Comparison of ENCODE assay signal across 1 cellular context in genomic region chr1:229132706-229133105, GRCh38.
TF ChIP-seq lines count a peak whose summit lies in the region.

No MANE protein-coding gene starts in this region.

TF ChIP-seq in SK-N-SH, 30 proteins besides CTCF, POLR2A, EP300 and RAD21 (continued from another document):
- TF ChIP-seq ZBTB33 (IDR thresholded peaks at IDR 0.05; ENCODE audit: borderline replicate concordance, low read depth) (no peak), NRF1 (IDR thresholded peaks at IDR 0.05; ENCODE audit: low read depth, low read length) (no peak), GABPA (IDR thresholded peaks at IDR 0.05; ENCODE audit: low read depth) (no peak), IRF3 (IDR thresholded peaks at IDR 0.05; ENCODE audit: low read depth, low read length) (no peak), TEAD4 (IDR thresholded peaks at IDR 0.05; ENCODE audit: borderline replicate concordance, insufficient read depth) (no peak), FOSL2 (IDR thresholded peaks at IDR 0.05; ENCODE audit: borderline replicate concordance, low read depth) (no peak), FOXJ3 (CRISPR knock-in tag; IDR thresholded peaks at IDR 0.05) (no peak), PBX3 (IDR thresholded peaks at IDR 0.05) (no peak), NFIC (IDR thresholded peaks at IDR 0.05; ENCODE audit: borderline replicate concordance) (no peak)
TF ChIP-seq in SK-N-SH: peak in this region for 0.
